In the genomic region with DNA sequence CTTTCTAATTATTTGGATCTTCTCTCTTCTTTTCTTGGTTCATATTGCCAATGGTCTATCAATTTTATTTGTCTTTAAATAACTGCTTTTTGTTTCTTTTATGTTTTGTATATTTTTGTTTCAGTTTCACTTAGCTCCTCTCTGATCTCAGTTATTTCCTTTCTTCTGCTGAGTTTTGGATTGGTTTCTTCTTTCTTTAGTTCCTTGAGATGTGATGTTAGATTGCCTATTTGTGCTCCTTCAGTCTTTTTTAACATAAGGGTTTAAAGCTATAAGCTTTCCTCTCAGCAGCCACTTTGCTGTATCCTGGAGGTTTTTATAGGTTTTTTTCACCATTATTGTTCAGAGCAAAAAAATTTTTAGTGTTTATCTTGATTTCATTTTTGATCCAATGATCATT, we compare ENCODE assay signal across 17 cellular contexts.
DNase-seq lines count a peak whose midpoint lies in the region; ATAC-seq and TF ChIP-seq lines count a peak whose summit lies in the region.
"Had no signal": no experiment of that assay in that cellular context is flagged by ENCODE, and none has a peak within 500 bp of the region (broad histone marks: within the 10 kb centered on the region; RNA-seq: fewer than 3 reads in every experiment).

No MANE protein-coding gene starts in this region.

- H3K9me3 Mint-ChIP-seq in activated CD4-positive, alpha-beta T cell treated with anti-CD3 and anti-CD28 coated beads for 36 hours (ENCODE audit: low read depth), result no peaks in the 10 kb centered on the region
- H3K9me3 Mint-ChIP-seq in natural killer cell treated with Interleukin-12 subunit alpha and Interleukin-12 subunit beta and Interleukin-15 and Interleukin-18, amount 100 ng/mL, for 72 hours, result no peaks in the 10 kb centered on the region
- H3K9me3 Mint-ChIP-seq in natural killer cell, result peaks cover 0 to 3% of the 10 kb centered on the region in 2 donors
- no peaks in the 10 kb centered on the region for H3K9me3 Mint-ChIP-seq in activated naive CD8-positive, alpha-beta T cell (ENCODE audit: low read depth)
- no peaks in the 10 kb centered on the region for H3K9me3 Mint-ChIP-seq in stimulated activated naive CD8-positive, alpha-beta T cell treated with anti-CD3 and anti-CD28 coated beads, Interleukin-15, amount 100 ng/mL, for 72 hours
- H3K9me3 Mint-ChIP-seq: CD8-positive, alpha-beta memory T cell; H9 had no signal

- H3K4me3 Mint-ChIP-seq in activated CD4-positive, alpha-beta T cell treated with anti-CD3 and anti-CD28 coated beads for 36 hours, result peak overlapping the region; percentile 18
- H3K4me3 Mint-ChIP-seq in natural killer cell treated with Interleukin-12 subunit alpha and Interleukin-12 subunit beta and Interleukin-15 and Interleukin-18, amount 100 ng/mL, for 72 hours, result peak overlapping the region; percentile 45
- H3K4me3 Mint-ChIP-seq in natural killer cell, result no peak overlapping the region
- H3K4me3 Mint-ChIP-seq in activated naive CD8-positive, alpha-beta T cell, result peak overlapping the region; percentile 77
- H3K4me3 Mint-ChIP-seq in stimulated activated naive CD8-positive, alpha-beta T cell treated with anti-CD3 and anti-CD28 coated beads, Interleukin-15, amount 100 ng/mL, for 72 hours, result peak overlapping the region; percentile 76 to 80
- H3K4me3 Mint-ChIP-seq: H9 had no signal

- H3K4me3 ChIP-seq in breast epithelium, result no peak overlapping the region
- H3K4me3 ChIP-seq: GM12878 had no signal

- TF ChIP-seq CTCF in natural killer cell (IDR thresholded peaks at IDR 0.05) (no peak), breast epithelium (IDR thresholded peaks at IDR 0.05) (no peak)

- no peaks in the 10 kb centered on the region for H3K4me1 ChIP-seq in breast epithelium

- H3K36me3 Mint-ChIP-seq in activated CD4-positive, alpha-beta T cell treated with anti-CD3 and anti-CD28 coated beads for 36 hours (ENCODE audit: low read depth), result no peaks in the 10 kb centered on the region
- no peaks in the 10 kb centered on the region for H3K36me3 Mint-ChIP-seq in natural killer cell treated with Interleukin-12 subunit alpha and Interleukin-12 subunit beta and Interleukin-15 and Interleukin-18, amount 100 ng/mL, for 72 hours
- H3K36me3 Mint-ChIP-seq in natural killer cell, result no peaks in the 10 kb centered on the region
- no peaks in the 10 kb centered on the region for H3K36me3 Mint-ChIP-seq in activated naive CD8-positive, alpha-beta T cell
- H3K36me3 Mint-ChIP-seq: CD8-positive, alpha-beta memory T cell had no signal

- H3K27me3 ChIP-seq in breast epithelium, result no peaks in the 10 kb centered on the region

- no peak for ATAC-seq in activated CD4-positive, alpha-beta T cell treated with anti-CD3 and anti-CD28 coated beads for 36 hours
- no peak for ATAC-seq in natural killer cell treated with Interleukin-12 subunit alpha and Interleukin-12 subunit beta and Interleukin-15 and Interleukin-18, amount 100 ng/mL, for 72 hours
- ATAC-seq in natural killer cell, result no peak
- ATAC-seq in stimulated activated naive CD8-positive, alpha-beta T cell treated with anti-CD3 and anti-CD28 coated beads, Interleukin-15, amount 100 ng/mL, for 72 hours, result no peak
- ATAC-seq: GM12878 had no signal

- no peak for DNase-seq in activated CD4-positive, alpha-beta T cell treated with anti-CD3 and anti-CD28 coated beads for 36 hours
- no peak for DNase-seq in activated CD4-positive, alpha-beta T cell treated with anti-CD3 and anti-CD28 coated beads, Interleukin-2, amount 50 U/mL, for 1 hour
- DNase-seq in natural killer cell treated with Interleukin-12 subunit alpha and Interleukin-12 subunit beta and Interleukin-15 and Interleukin-18, amount 100 ng/mL, for 72 hours (ENCODE audit: low spot score), result no peak
- DNase-seq in natural killer cell, result no peak
- DNase-seq in stimulated activated naive CD8-positive, alpha-beta T cell treated with anti-CD3 and anti-CD28 coated beads, Interleukin-15, amount 100 ng/mL, for 72 hours, result no peak
- no peak for DNase-seq in breast epithelium (ENCODE audit: low spot score in 2 of 2)
- DNase-seq in stimulated activated CD4-positive, alpha-beta T cell treated with anti-CD3 and anti-CD28 coated beads, Interleukin-15, amount 100 ng/mL, for 24 hours, result no peak
- DNase-seq: 8988T; CD8-positive, alpha-beta memory T cell; DMS79 treated with DMSO at 0.1 percent for 48 hours; H9; KG1; NCI-H1436; NCI-H2029; NCI-H82 had no signal

- intact Hi-C loops in activated CD4-positive, alpha-beta T cell treated with anti-CD3 and anti-CD28 coated beads for 36 hours (cut with DNase I, micrococcal nuclease), result no loop called here
- intact Hi-C loops in natural killer cell (cut with micrococcal nuclease), result no loop called here
- intact Hi-C loops in breast epithelium (cut with DNase I; ENCODE audit: low total_unique reads), result no loop called here

- H3K9me3 ChIP-seq in breast epithelium, result no peaks in the 10 kb centered on the region

- POLR2A ChIA-PET in activated CD4-positive, alpha-beta T cell treated with anti-CD3 and anti-CD28 coated beads for 36 hours (lab: Charles Lee), result no interaction called here

- TF ChIP-seq POLR2A in breast epithelium (IDR thresholded peaks at IDR 0.05), result no peak

- H3K27me3 Mint-ChIP-seq in activated CD4-positive, alpha-beta T cell treated with anti-CD3 and anti-CD28 coated beads for 36 hours, result no peaks in the 10 kb centered on the region
- no peaks in the 10 kb centered on the region for H3K27me3 Mint-ChIP-seq in natural killer cell treated with Interleukin-12 subunit alpha and Interleukin-12 subunit beta and Interleukin-15 and Interleukin-18, amount 100 ng/mL, for 72 hours
- no peaks in the 10 kb centered on the region for H3K27me3 Mint-ChIP-seq in natural killer cell (ENCODE audit: low read depth in 2 of 2)
- H3K27me3 Mint-ChIP-seq in activated naive CD8-positive, alpha-beta T cell, result no peaks in the 10 kb centered on the region
- no peaks in the 10 kb centered on the region for H3K27me3 Mint-ChIP-seq in stimulated activated naive CD8-positive, alpha-beta T cell treated with anti-CD3 and anti-CD28 coated beads, Interleukin-15, amount 100 ng/mL, for 72 hours
- H3K27me3 Mint-ChIP-seq: CD8-positive, alpha-beta memory T cell had no signal

- CTCF ChIA-PET in activated CD4-positive, alpha-beta T cell treated with anti-CD3 and anti-CD28 coated beads for 36 hours (lab: Charles Lee), result no interaction called here

- H3K27ac ChIP-seq in breast epithelium, result no peak overlapping the region

- H3K36me3 ChIP-seq in breast epithelium, result no peaks in the 10 kb centered on the region

- H3K4me1 Mint-ChIP-seq in activated CD4-positive, alpha-beta T cell treated with anti-CD3 and anti-CD28 coated beads for 36 hours, result peaks cover 18% of the 10 kb centered on the region
- H3K4me1 Mint-ChIP-seq in natural killer cell treated with Interleukin-12 subunit alpha and Interleukin-12 subunit beta and Interleukin-15 and Interleukin-18, amount 100 ng/mL, for 72 hours (ENCODE audit: low read depth in 2 of 2), result peaks cover 0 to 7% of the 10 kb centered on the region in 2 donors
- H3K4me1 Mint-ChIP-seq in natural killer cell, result peaks cover 0 to 7% of the 10 kb centered on the region in 2 donors
- H3K4me1 Mint-ChIP-seq in activated naive CD8-positive, alpha-beta T cell (ENCODE audit: low read depth), result peaks cover 33% of the 10 kb centered on the region
- H3K4me1 Mint-ChIP-seq in stimulated activated naive CD8-positive, alpha-beta T cell treated with anti-CD3 and anti-CD28 coated beads, Interleukin-15, amount 100 ng/mL, for 72 hours, result peaks cover 27% of the 10 kb centered on the region
- H3K4me1 Mint-ChIP-seq: H9 had no signal

- peak overlapping the region; percentile 60 for H3K27ac Mint-ChIP-seq in activated CD4-positive, alpha-beta T cell treated with anti-CD3 and anti-CD28 coated beads for 36 hours
- no peak overlapping the region for H3K27ac Mint-ChIP-seq in natural killer cell treated with Interleukin-12 subunit alpha and Interleukin-12 subunit beta and Interleukin-15 and Interleukin-18, amount 100 ng/mL, for 72 hours
- peak overlapping the region in 1 of 2 donors; percentile 68 for H3K27ac Mint-ChIP-seq in natural killer cell
- H3K27ac Mint-ChIP-seq in activated naive CD8-positive, alpha-beta T cell, result peak overlapping the region; percentile 87
- H3K27ac Mint-ChIP-seq in stimulated activated naive CD8-positive, alpha-beta T cell treated with anti-CD3 and anti-CD28 coated beads, Interleukin-15, amount 100 ng/mL, for 72 hours, result peak overlapping the region in 1 of 2 donors; percentile 95
- H3K27ac Mint-ChIP-seq: H9 had no signal

Comparison
In these comparisons a context has a peak if more than half of its experiments do, and no peak if none do; other contexts are left out.
1. H3K27ac Mint-ChIP-seq: peak in activated CD4-positive, alpha-beta T cell treated with anti-CD3 and anti-CD28 coated beads for 36 hours (single experiment) and activated naive CD8-positive, alpha-beta T cell (single experiment); none in natural killer cell treated with Interleukin-12 subunit alpha and Interleukin-12 subunit beta and Interleukin-15 and Interleukin-18, amount 100 ng/mL, for 72 hours (0 of 2).